ENCODE assay signal across 8 cellular contexts in genomic region chr4:37889849-37890500, GRCh38. TPM values are rescaled to one million over a fixed set of nuclear protein-coding genes. Genes with fewer than 3 reads are reported as not detected.
DNase-seq lines count a peak whose midpoint lies in the region; ATAC-seq, FAIRE-seq and TF ChIP-seq lines count a peak whose summit lies in the region.

No MANE protein-coding gene starts in this region.

- TF ChIP-seq CTCF in pancreas (IDR thresholded peaks at IDR 0.05): no peak

- H3K36me3 ChIP-seq in ES-I3 (ENCODE audit: insufficient read depth, low read length) (no peaks in the 10 kb centered on the region), pancreas (no peaks in the 10 kb centered on the region)

- peak overlapping the region; percentile 61; the same call in 1 of the 2 replicates for H3K9ac ChIP-seq in ES-I3 (ENCODE audit: low read depth, low read length)

- peaks cover 20% of the 10 kb centered on the region for H3K4me1 Mint-ChIP-seq in activated CD4-positive, alpha-beta memory T cell treated with anti-CD3 and anti-CD28 coated beads for 36 hours (ENCODE audit: low read depth)

- H3K9me3 Mint-ChIP-seq in activated CD4-positive, alpha-beta memory T cell treated with anti-CD3 and anti-CD28 coated beads for 36 hours: no peaks in the 10 kb centered on the region

- DNase-seq in activated CD4-positive, alpha-beta memory T cell treated with anti-CD3 and anti-CD28 coated beads for 36 hours: no peak
- DNase-seq in Right ventricle myocardium superior: no peak
- peak in 2 of 6 donors; percentile 23 to 47 for DNase-seq in pancreas
- DNase-seq in NCI-H2171 treated with DMSO at 0.1 percent for 48 hours (lab: John Stamatoyannopoulos, UW): no peak
- no peak for DNase-seq in GM19239 (ENCODE audit: insufficient read length, low spot score)

- H3K27me3 ChIP-seq in pancreas: no peaks in the 10 kb centered on the region

- H3K36me3 Mint-ChIP-seq in activated CD4-positive, alpha-beta memory T cell treated with anti-CD3 and anti-CD28 coated beads for 36 hours: no peaks in the 10 kb centered on the region

- H3K4me1 ChIP-seq in ES-I3 (ENCODE audit: insufficient read depth, low read length) (no peaks in the 10 kb centered on the region), pancreas (peaks cover 0 to 9% (median 0%) of the 10 kb centered on the region in 3 donors)

- H3K9me3 ChIP-seq in ES-I3 (ENCODE audit: control insufficient read depth, insufficient read depth, low read length) (no peaks in the 10 kb centered on the region), pancreas (no peaks in the 10 kb centered on the region)

- POLR2A ChIA-PET in activated CD4-positive, alpha-beta memory T cell treated with anti-CD3 and anti-CD28 coated beads for 36 hours (lab: Charles Lee): interaction anchor here (1.7 kb wide), 2 partner anchors 12 to 39 kb away, joined by 4 read pairs; no protein-coding TSS in a partner anchor

- intact Hi-C loops in activated CD4-positive, alpha-beta memory T cell treated with anti-CD3 and anti-CD28 coated beads for 36 hours (cut with micrococcal nuclease): loop anchor here (2.0 to 10.0 kb wide), 7 partner anchors 17 to 787 kb away; a partner anchor contains a TSS
- intact Hi-C loops in Right ventricle myocardium superior (cut with DNase I) (loop anchor here (5.0 to 10.0 kb wide), 3 partner anchors 63 to 145 kb away; partner anchors contain the start of gene PGM2), pancreas (cut with DNase I) (loop anchor here in 1 of 3 donors (5.0 kb wide), 1 partner anchor 82 kb away; no protein-coding TSS in a partner anchor)

- WGBS in pancreas, 2 donors: 21 to 24% methylated on average over 37 of the region's 37 CpGs

- H3K4me3 ChIP-seq in pancreas: peak overlapping the region; percentile 52 to 92 (median 72)

- peak overlapping the region in 1 of 4 donors; percentile 55 for H3K27ac ChIP-seq in pancreas

- peaks cover 4% of the 10 kb centered on the region for H3K27me3 Mint-ChIP-seq in activated CD4-positive, alpha-beta memory T cell treated with anti-CD3 and anti-CD28 coated beads for 36 hours

- peak overlapping the region; percentile 16 for H3K4me3 Mint-ChIP-seq in activated CD4-positive, alpha-beta memory T cell treated with anti-CD3 and anti-CD28 coated beads for 36 hours

- FAIRE-seq in pancreas (lab: Jason Lieb, UNC) (no peak), GM19239 (lab: Jason Lieb, UNC) (no peak)

- no peak overlapping the region for H3K27ac Mint-ChIP-seq in activated CD4-positive, alpha-beta memory T cell treated with anti-CD3 and anti-CD28 coated beads for 36 hours

- CTCF ChIA-PET in activated CD4-positive, alpha-beta memory T cell treated with anti-CD3 and anti-CD28 coated beads for 36 hours (lab: Charles Lee): no interaction called here

- peak; percentile 26 for ATAC-seq in Right ventricle myocardium superior (ENCODE audit: poor library complexity)
- peak; percentile 2 to 18 (median 10) for ATAC-seq in pancreas
- ATAC-seq in GM21825 (IDR thresholded peaks at IDR 0.05; ENCODE audit: unreplicated experiment): no peak
- no peak for ATAC-seq in GM21619 (IDR thresholded peaks at IDR 0.05; ENCODE audit: unreplicated experiment)

RNA-seq across cellular contexts. Expression of gene TBC1D1, which starts 0.9 kb away (rescaled TPM):
- total RNA-seq in activated CD4-positive, alpha-beta memory T cell treated with anti-CD3 and anti-CD28 coated beads for 36 hours: 10 to 100 TPM; 67.6 to 70.4 TPM
- total RNA-seq in Right ventricle myocardium superior (125 TPM), pancreas (10 to 100 TPM; 16.2 to 41.0 (median 28.3) TPM)
- polyA plus RNA-seq in pancreas: 10 to 100 TPM; 22.1 to 23.2 TPM

Comparison
In these comparisons a context has a peak if more than half of its experiments do, and no peak if none do; other contexts are left out.
1. ATAC-seq: peak in Right ventricle myocardium superior (single experiment) and pancreas (4 of 4); none in GM21825 (single experiment) and GM21619 (single experiment).